In the genomic region with DNA sequence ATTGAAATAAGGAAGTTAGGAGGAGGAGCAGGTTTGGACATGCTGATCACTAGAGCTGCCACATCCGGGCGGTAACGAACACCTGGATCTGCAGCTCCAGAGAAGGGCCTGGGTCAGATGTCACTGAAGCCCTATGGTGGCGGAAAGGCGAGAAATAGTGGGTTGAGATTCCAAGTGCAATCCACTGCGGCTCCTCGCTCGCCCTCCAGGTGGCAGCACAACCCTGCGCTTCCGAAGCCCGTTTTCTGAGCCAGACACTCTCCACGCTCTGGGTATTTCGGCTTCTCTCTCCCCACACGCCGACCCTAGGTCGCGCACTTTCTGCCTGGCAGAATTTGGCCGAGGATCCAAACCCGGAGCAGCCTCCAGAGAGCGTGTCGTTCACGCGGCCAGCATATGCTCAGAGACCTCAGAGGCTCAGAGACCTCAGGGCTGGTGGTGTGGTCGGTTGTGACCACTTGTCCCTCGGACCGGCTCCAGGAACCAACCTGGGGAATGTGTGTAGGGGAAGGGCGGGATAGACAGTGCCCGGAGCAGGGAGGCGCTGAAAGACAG, we compare ENCODE assay signal across 1 cellular context.
A peak's percentile ranks its signal among the peaks of the same experiment; 100 is the strongest.
TF ChIP-seq lines count a peak whose summit lies in the region.

No MANE protein-coding gene starts in this region.

TF ChIP-seq in GM12878, 131 proteins besides CTCF, POLR2A, EP300 and RAD21 (continues in another document):
- TF ChIP-seq TAF1 (IDR thresholded peaks at IDR 0.05; ENCODE audit: borderline replicate concordance, low read depth, low read length): no peak
- no peak for TF ChIP-seq SIN3A (IDR thresholded peaks at IDR 0.05; ENCODE audit: low read depth, low read length)
- TF ChIP-seq BRCA1 (IDR thresholded peaks at IDR 0.05; ENCODE audit: low read depth, low read length): no peak
- TF ChIP-seq SUPT20H (IDR thresholded peaks at IDR 0.05; ENCODE audit: borderline replicate concordance, control insufficient read depth, low read depth, low read length): no peak
- peak in 1 of 2 experiments; percentile 33; a peak in 2 of 4 replicates for TF ChIP-seq BHLHE40 (IDR thresholded peaks at IDR 0.05; ENCODE audit: borderline replicate concordance in 1 of 2, low read depth in 2 of 2, low read length in 1 of 2)
- 0 out of 3 replicates have a peak, but pooled peaks have one; percentile 35 for TF ChIP-seq POU2F2 (IDR thresholded peaks at IDR 0.05; ENCODE audit: borderline replicate concordance, low read depth, low read length)
- TF ChIP-seq ZBED1 (IDR thresholded peaks at IDR 0.05; ENCODE audit: borderline replicate concordance): no peak
- 0 out of 2 replicates have a peak, but pooled peaks have one; percentile 75 for TF ChIP-seq WRNIP1 (IDR thresholded peaks at IDR 0.05; ENCODE audit: borderline replicate concordance, low read depth, low read length)
- no peak for TF ChIP-seq CHD4 (IDR thresholded peaks at IDR 0.05)
- TF ChIP-seq, protein P1, sequence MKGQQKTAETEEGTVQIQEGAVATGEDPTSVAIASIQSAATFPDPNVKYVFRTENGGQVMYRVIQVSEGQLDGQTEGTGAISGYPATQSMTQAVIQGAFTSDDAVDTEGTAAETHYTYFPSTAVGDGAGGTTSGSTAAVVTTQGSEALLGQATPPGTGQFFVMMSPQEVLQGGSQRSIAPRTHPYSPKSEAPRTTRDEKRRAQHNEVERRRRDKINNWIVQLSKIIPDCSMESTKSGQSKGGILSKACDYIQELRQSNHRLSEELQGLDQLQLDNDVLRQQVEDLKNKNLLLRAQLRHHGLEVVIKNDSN (IDR thresholded peaks at IDR 0.05; ENCODE audit: borderline replicate concordance, extremely low read length, insufficient read depth, low read depth, low read length): no peak
- TF ChIP-seq LARP7 (IDR thresholded peaks at IDR 0.05): peak; percentile 40; the same call in 1 of the 2 replicates
- TF ChIP-seq NR2F1 (conservative IDR thresholded peaks at IDR 0.05): peak; percentile 68
- TF ChIP-seq STAT3 (IDR thresholded peaks at IDR 0.05; ENCODE audit: low read depth, low read length): no peak
- TF ChIP-seq, protein P2, sequence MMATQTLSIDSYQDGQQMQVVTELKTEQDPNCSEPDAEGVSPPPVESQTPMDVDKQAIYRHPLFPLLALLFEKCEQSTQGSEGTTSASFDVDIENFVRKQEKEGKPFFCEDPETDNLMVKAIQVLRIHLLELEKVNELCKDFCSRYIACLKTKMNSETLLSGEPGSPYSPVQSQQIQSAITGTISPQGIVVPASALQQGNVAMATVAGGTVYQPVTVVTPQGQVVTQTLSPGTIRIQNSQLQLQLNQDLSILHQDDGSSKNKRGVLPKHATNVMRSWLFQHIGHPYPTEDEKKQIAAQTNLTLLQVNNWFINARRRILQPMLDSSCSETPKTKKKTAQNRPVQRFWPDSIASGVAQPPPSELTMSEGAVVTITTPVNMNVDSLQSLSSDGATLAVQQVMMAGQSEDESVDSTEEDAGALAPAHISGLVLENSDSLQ (IDR thresholded peaks at IDR 0.05): no peak
- no peak for TF ChIP-seq TCF7 (IDR thresholded peaks at IDR 0.05; ENCODE audit: borderline replicate concordance)
- no peak for TF ChIP-seq ZNF384 (IDR thresholded peaks at IDR 0.05; ENCODE audit: borderline replicate concordance, low read depth, low read length)
- no peak for TF ChIP-seq POLR2AphosphoS5 (IDR thresholded peaks at IDR 0.05; ENCODE audit: low read length)
- no peak for TF ChIP-seq ZZZ3 (IDR thresholded peaks at IDR 0.05; ENCODE audit: control insufficient read depth, insufficient read length, low read depth)
- TF ChIP-seq TCF12 (IDR thresholded peaks at IDR 0.05; ENCODE audit: low read depth, low read length): 0 out of 2 replicates have a peak, but pooled peaks have one; percentile 32
- no peak for TF ChIP-seq SRF (IDR thresholded peaks at IDR 0.05; ENCODE audit: low read depth in 2 of 2, low read length in 2 of 2)
- TF ChIP-seq MEF2A (IDR thresholded peaks at IDR 0.05; ENCODE audit: insufficient read depth, low read depth, low read length): no peak
- TF ChIP-seq RELA (IDR thresholded peaks at IDR 0.05; ENCODE audit: borderline replicate concordance, partially characterized antibody): peak; percentile 33
- TF ChIP-seq CEBPB (IDR thresholded peaks at IDR 0.05; ENCODE audit: borderline replicate concordance in 1 of 2, low read depth in 2 of 2, low read length in 2 of 2): no peak
- no peak for TF ChIP-seq SUZ12 (IDR thresholded peaks at IDR 0.05; ENCODE audit: unreplicated experiment)
- peak; percentile 46; the same call in 1 of the 2 replicates for TF ChIP-seq PAX5 (IDR thresholded peaks at IDR 0.05; ENCODE audit: borderline replicate concordance, low read depth, low read length)
- TF ChIP-seq, protein P3, sequence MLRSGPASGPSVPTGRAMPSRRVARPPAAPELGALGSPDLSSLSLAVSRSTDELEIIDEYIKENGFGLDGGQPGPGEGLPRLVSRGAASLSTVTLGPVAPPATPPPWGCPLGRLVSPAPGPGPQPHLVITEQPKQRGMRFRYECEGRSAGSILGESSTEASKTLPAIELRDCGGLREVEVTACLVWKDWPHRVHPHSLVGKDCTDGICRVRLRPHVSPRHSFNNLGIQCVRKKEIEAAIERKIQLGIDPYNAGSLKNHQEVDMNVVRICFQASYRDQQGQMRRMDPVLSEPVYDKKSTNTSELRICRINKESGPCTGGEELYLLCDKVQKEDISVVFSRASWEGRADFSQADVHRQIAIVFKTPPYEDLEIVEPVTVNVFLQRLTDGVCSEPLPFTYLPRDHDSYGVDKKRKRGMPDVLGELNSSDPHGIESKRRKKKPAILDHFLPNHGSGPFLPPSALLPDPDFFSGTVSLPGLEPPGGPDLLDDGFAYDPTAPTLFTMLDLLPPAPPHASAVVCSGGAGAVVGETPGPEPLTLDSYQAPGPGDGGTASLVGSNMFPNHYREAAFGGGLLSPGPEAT (IDR thresholded peaks at IDR 0.05; ENCODE audit: low read depth): no peak
- TF ChIP-seq, protein P4, sequence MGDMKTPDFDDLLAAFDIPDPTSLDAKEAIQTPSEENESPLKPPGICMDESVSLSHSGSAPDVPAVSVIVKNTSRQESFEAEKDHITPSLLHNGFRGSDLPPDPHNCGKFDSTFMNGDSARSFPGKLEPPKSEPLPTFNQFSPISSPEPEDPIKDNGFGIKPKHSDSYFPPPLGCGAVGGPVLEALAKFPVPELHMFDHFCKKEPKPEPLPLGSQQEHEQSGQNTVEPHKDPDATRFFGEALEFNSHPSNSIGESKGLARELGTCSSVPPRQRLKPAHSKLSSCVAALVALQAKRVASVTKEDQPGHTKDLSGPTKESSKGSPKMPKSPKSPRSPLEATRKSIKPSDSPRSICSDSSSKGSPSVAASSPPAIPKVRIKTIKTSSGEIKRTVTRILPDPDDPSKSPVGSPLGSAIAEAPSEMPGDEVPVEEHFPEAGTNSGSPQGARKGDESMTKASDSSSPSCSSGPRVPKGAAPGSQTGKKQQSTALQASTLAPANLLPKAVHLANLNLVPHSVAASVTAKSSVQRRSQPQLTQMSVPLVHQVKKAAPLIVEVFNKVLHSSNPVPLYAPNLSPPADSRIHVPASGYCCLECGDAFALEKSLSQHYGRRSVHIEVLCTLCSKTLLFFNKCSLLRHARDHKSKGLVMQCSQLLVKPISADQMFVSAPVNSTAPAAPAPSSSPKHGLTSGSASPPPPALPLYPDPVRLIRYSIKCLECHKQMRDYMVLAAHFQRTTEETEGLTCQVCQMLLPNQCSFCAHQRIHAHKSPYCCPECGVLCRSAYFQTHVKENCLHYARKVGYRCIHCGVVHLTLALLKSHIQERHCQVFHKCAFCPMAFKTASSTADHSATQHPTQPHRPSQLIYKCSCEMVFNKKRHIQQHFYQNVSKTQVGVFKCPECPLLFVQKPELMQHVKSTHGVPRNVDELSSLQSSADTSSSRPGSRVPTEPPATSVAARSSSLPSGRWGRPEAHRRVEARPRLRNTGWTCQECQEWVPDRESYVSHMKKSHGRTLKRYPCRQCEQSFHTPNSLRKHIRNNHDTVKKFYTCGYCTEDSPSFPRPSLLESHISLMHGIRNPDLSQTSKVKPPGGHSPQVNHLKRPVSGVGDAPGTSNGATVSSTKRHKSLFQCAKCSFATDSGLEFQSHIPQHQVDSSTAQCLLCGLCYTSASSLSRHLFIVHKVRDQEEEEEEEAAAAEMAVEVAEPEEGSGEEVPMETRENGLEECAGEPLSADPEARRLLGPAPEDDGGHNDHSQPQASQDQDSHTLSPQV (IDR thresholded peaks at IDR 0.05): no peak
- TF ChIP-seq, protein P5, sequence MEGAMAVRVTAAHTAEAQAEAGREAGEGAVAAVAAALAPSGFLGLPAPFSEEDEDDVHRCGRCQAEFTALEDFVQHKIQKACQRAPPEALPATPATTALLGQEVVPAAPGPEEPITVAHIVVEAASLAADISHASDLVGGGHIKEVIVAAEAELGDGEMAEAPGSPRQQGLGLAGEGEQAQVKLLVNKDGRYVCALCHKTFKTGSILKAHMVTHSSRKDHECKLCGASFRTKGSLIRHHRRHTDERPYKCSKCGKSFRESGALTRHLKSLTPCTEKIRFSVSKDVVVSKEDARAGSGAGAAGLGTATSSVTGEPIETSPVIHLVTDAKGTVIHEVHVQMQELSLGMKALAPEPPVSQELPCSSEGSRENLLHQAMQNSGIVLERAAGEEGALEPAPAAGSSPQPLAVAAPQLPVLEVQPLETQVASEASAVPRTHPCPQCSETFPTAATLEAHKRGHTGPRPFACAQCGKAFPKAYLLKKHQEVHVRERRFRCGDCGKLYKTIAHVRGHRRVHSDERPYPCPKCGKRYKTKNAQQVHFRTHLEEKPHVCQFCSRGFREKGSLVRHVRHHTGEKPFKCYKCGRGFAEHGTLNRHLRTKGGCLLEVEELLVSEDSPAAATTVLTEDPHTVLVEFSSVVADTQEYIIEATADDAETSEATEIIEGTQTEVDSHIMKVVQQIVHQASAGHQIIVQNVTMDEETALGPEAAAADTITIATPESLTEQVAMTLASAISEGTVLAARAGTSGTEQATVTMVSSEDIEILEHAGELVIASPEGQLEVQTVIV (IDR thresholded peaks at IDR 0.05; ENCODE audit: borderline replicate concordance, partially characterized antibody): no peak
- no peak; the same call in 1 of the 2 replicates for TF ChIP-seq RUNX3 (IDR thresholded peaks at IDR 0.05; ENCODE audit: low read length)
- no peak for TF ChIP-seq SREBF1 (IDR thresholded peaks at IDR 0.05; ENCODE audit: low read length)
- TF ChIP-seq, protein P6, sequence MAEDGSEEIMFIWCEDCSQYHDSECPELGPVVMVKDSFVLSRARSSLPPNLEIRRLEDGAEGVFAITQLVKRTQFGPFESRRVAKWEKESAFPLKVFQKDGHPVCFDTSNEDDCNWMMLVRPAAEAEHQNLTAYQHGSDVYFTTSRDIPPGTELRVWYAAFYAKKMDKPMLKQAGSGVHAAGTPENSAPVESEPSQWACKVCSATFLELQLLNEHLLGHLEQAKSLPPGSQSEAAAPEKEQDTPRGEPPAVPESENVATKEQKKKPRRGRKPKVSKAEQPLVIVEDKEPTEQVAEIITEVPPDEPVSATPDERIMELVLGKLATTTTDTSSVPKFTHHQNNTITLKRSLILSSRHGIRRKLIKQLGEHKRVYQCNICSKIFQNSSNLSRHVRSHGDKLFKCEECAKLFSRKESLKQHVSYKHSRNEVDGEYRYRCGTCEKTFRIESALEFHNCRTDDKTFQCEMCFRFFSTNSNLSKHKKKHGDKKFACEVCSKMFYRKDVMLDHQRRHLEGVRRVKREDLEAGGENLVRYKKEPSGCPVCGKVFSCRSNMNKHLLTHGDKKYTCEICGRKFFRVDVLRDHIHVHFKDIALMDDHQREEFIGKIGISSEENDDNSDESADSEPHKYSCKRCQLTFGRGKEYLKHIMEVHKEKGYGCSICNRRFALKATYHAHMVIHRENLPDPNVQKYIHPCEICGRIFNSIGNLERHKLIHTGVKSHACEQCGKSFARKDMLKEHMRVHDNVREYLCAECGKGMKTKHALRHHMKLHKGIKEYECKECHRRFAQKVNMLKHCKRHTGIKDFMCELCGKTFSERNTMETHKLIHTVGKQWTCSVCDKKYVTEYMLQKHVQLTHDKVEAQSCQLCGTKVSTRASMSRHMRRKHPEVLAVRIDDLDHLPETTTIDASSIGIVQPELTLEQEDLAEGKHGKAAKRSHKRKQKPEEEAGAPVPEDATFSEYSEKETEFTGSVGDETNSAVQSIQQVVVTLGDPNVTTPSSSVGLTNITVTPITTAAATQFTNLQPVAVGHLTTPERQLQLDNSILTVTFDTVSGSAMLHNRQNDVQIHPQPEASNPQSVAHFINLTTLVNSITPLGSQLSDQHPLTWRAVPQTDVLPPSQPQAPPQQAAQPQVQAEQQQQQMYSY (CRISPR knock-in tag; IDR thresholded peaks at IDR 0.05): no peak
- TF ChIP-seq SP1 (IDR thresholded peaks at IDR 0.05; ENCODE audit: low read depth, low read length): peak; percentile 57
- TF ChIP-seq FOS (IDR thresholded peaks at IDR 0.05; ENCODE audit: borderline replicate concordance, extremely low read depth, insufficient read length): no peak
- no peak for TF ChIP-seq SMAD1 (IDR thresholded peaks at IDR 0.05; ENCODE audit: low read depth, partially characterized antibody)
- TF ChIP-seq ATF7 (IDR thresholded peaks at IDR 0.05; ENCODE audit: low read depth): no peak
- TF ChIP-seq ZNF274 (IDR thresholded peaks at IDR 0.05; ENCODE audit: insufficient read depth, insufficient read length): no peak
- TF ChIP-seq HDAC6 (IDR thresholded peaks at IDR 0.05; ENCODE audit: unreplicated experiment): peak; percentile 18
- no peak for TF ChIP-seq BACH1 (IDR thresholded peaks at IDR 0.05; ENCODE audit: borderline replicate concordance)
- no peak for TF ChIP-seq JUND (IDR thresholded peaks at IDR 0.05; ENCODE audit: low read depth, low read length)
- TF ChIP-seq ZNF207 (IDR thresholded peaks at IDR 0.05; ENCODE audit: borderline replicate concordance): peak; percentile 70
- no peak for TF ChIP-seq MTA3 (IDR thresholded peaks at IDR 0.05; ENCODE audit: borderline replicate concordance, low read length)
- TF ChIP-seq ZNF622 (IDR thresholded peaks at IDR 0.05): no peak
- TF ChIP-seq SMC3 (IDR thresholded peaks at IDR 0.05; ENCODE audit: borderline replicate concordance, low read length): peak; percentile 94
- TF ChIP-seq NR2C1 (IDR thresholded peaks at IDR 0.05): no peak
- TF ChIP-seq, protein P7, sequence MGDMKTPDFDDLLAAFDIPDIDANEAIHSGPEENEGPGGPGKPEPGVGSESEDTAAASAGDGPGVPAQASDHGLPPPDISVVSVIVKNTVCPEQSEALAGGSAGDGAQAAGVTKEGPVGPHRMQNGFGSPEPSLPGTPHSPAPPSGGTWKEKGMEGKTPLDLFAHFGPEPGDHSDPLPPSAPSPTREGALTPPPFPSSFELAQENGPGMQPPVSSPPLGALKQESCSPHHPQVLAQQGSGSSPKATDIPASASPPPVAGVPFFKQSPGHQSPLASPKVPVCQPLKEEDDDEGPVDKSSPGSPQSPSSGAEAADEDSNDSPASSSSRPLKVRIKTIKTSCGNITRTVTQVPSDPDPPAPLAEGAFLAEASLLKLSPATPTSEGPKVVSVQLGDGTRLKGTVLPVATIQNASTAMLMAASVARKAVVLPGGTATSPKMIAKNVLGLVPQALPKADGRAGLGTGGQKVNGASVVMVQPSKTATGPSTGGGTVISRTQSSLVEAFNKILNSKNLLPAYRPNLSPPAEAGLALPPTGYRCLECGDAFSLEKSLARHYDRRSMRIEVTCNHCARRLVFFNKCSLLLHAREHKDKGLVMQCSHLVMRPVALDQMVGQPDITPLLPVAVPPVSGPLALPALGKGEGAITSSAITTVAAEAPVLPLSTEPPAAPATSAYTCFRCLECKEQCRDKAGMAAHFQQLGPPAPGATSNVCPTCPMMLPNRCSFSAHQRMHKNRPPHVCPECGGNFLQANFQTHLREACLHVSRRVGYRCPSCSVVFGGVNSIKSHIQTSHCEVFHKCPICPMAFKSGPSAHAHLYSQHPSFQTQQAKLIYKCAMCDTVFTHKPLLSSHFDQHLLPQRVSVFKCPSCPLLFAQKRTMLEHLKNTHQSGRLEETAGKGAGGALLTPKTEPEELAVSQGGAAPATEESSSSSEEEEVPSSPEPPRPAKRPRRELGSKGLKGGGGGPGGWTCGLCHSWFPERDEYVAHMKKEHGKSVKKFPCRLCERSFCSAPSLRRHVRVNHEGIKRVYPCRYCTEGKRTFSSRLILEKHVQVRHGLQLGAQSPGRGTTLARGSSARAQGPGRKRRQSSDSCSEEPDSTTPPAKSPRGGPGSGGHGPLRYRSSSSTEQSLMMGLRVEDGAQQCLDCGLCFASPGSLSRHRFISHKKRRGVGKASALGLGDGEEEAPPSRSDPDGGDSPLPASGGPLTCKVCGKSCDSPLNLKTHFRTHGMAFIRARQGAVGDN (IDR thresholded peaks at IDR 0.05): no peak
